9 cellular contexts compared by ENCODE assay signal in genomic region chr9:89313842-89314241, GRCh38. TPM values are rescaled to one million over a fixed set of nuclear protein-coding genes. Genes with fewer than 3 reads are reported as not detected.
DNase-seq lines count a peak whose midpoint lies in the region; ATAC-seq, FAIRE-seq and TF ChIP-seq lines count a peak whose summit lies in the region.
"Had no signal": no experiment of that assay in that cellular context is flagged by ENCODE, and none has a peak within 500 bp of the region (broad histone marks: within the 10 kb centered on the region; RNA-seq: fewer than 3 reads in every experiment).

No MANE protein-coding gene starts in this region.

- H3K27me3 Mint-ChIP-seq in naive thymus-derived CD8-positive, alpha-beta T cell: peaks cover 0 to 4% (median 0%) of the 10 kb centered on the region in 5 donors

- no peak overlapping the region for H3K4me3 Mint-ChIP-seq in naive thymus-derived CD8-positive, alpha-beta T cell

- FAIRE-seq in A549 (lab: Jason Lieb, UNC): no peak

- H3K4me2 ChIP-seq in A549: peak overlapping the region; percentile 96

- no peaks in the 10 kb centered on the region for H3K9me3 Mint-ChIP-seq in naive thymus-derived CD8-positive, alpha-beta T cell

- peaks cover 11 to 57% (median 30%) of the 10 kb centered on the region in 4 donors for H3K4me1 Mint-ChIP-seq in naive thymus-derived CD8-positive, alpha-beta T cell

- no peaks in the 10 kb centered on the region for H3K9me3 ChIP-seq in A549

- TF ChIP-seq CTCF in A549 (IDR thresholded peaks at IDR 0.05) (no peak), GM12865 (IDR thresholded peaks at IDR 0.05; ENCODE audit: insufficient read depth, low read depth, low read length, missing control alignments) (no peak)

- no peak overlapping the region for H3K27ac Mint-ChIP-seq in naive thymus-derived CD8-positive, alpha-beta T cell

- no peak for TF ChIP-seq RAD21 in A549 (conservative IDR thresholded peaks at IDR 0.05 in 1 of 2, IDR thresholded peaks at IDR 0.05 in 1 of 2)

- POLR2A ChIA-PET in A549 (lab: Yijun Ruan, JAX): no interaction called here
- POLR2A ChIA-PET in naive thymus-derived CD8-positive, alpha-beta T cell (lab: Charles Lee): no interaction called here

- 17% methylated on average over 1 of the region's 1 CpG for WGBS in A549 (ENCODE audit: missing lambda C conversion rate)

- CTCF ChIA-PET in A549 (lab: Yijun Ruan, JAX): no interaction called here

- peak overlapping the region; percentile 98 for H3K4me3 ChIP-seq in A549
- H3K4me3 ChIP-seq in GM12865 (ENCODE audit: low read depth, low read length): peak overlapping the region; percentile 79

- H3K36me3 Mint-ChIP-seq in naive thymus-derived CD8-positive, alpha-beta T cell: peaks cover 0 to 4% (median 4%) of the 10 kb centered on the region in 3 donors

- no peak for TF ChIP-seq POLR2A in A549 (IDR thresholded peaks at IDR 0.05; ENCODE audit: low read length)

- DNase-seq in A549 (ENCODE audit: low read depth in 1 of 2, low spot score in 1 of 2) (no peak), GM12865 (ENCODE audit: low read depth) (no peak), RPMI7951 (ENCODE audit: low read depth) (peak; percentile 14), epithelial cell of prostate (ENCODE audit: low read depth, low spot score) (no peak), NCI-H226 (no peak)
- no peak for DNase-seq in NK-92 treated with Interleukin-12 subunit alpha and Interleukin-12 subunit beta, amount 100 ng/mL, for 24 hours (lab: John Stamatoyannopoulos, UW)
- DNase-seq in naive thymus-derived CD8-positive, alpha-beta T cell: no peak
- DNase-seq: NCI-H345 had no signal

- peaks cover 50% of the 10 kb centered on the region for H3K4me1 ChIP-seq in A549

- TF ChIP-seq EP300 in A549 (IDR thresholded peaks at IDR 0.05): no peak

- H3K27ac ChIP-seq in A549: peak overlapping the region; percentile 63 to 95; a peak in 5 of 6 replicates
- H3K27ac ChIP-seq in epithelial cell of prostate: peak overlapping the region; percentile 98

- ATAC-seq in A549 (no peak), HG03045 (IDR thresholded peaks at IDR 0.05; ENCODE audit: unreplicated experiment) (no peak)
- no peak for ATAC-seq in naive thymus-derived CD8-positive, alpha-beta T cell

TF ChIP-seq in A549, 52 proteins besides CTCF, POLR2A, EP300 and RAD21:
- TF ChIP-seq USF2 (IDR thresholded peaks at IDR 0.05) (no peak), HDAC2 (IDR thresholded peaks at IDR 0.05) (no peak), HMGXB4 (CRISPR knock-in tag; IDR thresholded peaks at IDR 0.05; ENCODE audit: borderline replicate concordance) (0 out of 2 replicates have a peak, but pooled peaks have one; percentile 10), CEBPB (IDR thresholded peaks at IDR 0.05) (no peak), ELK1 (IDR thresholded peaks at IDR 0.05; ENCODE audit: low read depth, low read length) (no peak), FOXS1 (CRISPR knock-in tag; IDR thresholded peaks at IDR 0.05) (no peak), TP53 (CRISPR knock-in tag; IDR thresholded peaks at IDR 0.05) (peak; percentile 45; the same call in 1 of the 2 replicates), TFCP2L1 (CRISPR knock-in tag; IDR thresholded peaks at IDR 0.05) (no peak), EHMT2 (IDR thresholded peaks at IDR 0.05; ENCODE audit: low read depth) (no peak), PHF8 (IDR thresholded peaks at IDR 0.05; ENCODE audit: borderline replicate concordance, low read depth) (no peak), NPAS2 (CRISPR knock-in tag; IDR thresholded peaks at IDR 0.05; ENCODE audit: borderline replicate concordance) (no peak), FOSL2 (IDR thresholded peaks at IDR 0.05) (no peak), FOSL2 (CRISPR knock-in tag; IDR thresholded peaks at IDR 0.05) (no peak), GATA3 (IDR thresholded peaks at IDR 0.05; ENCODE audit: borderline replicate concordance) (no peak), RCOR1 (IDR thresholded peaks at IDR 0.05; ENCODE audit: low read depth, low read length) (no peak)

RNA-seq across cellular contexts. Expression of gene CKS2, which starts 2.8 kb away (rescaled TPM):
- polyA plus RNA-seq in A549 (2011; rRNA removed) (475 and 515 TPM in 2 replicates), A549 (2017; fragmentation: RNase III; extraction: RNeasy Plus Mini Kit Qiagen cat#74134 plus additional on column Dnase treatment) (524 to 660 TPM (median 576 TPM) in 3 replicates)
- polyA plus RNA-seq in A549 (2012; cell fraction: cytosol; rRNA removed): 721 and 865 TPM in 2 replicates
- 162 and 283 TPM in 2 replicates for polyA plus RNA-seq in A549 (2012; cell fraction: nucleus; rRNA removed)
- polyA minus RNA-seq in A549 (2011; rRNA and poly(A)+ RNA removed): 152 and 236 TPM in 2 replicates
- 934 and 1,193 TPM in 2 replicates for total RNA-seq in RPMI7951 (2014; rRNA removed; shearing (Covaris generic))
- total RNA-seq in naive thymus-derived CD8-positive, alpha-beta T cell: 1 to 10 TPM; 4.8 to 5.3 TPM
- polyA plus RNA-seq in naive thymus-derived CD8-positive, alpha-beta T cell: 10 to 100 TPM in 1 of 3 donors, 1 to 10 TPM in 2; 7.0 to 13.6 (median 7.8) TPM

RNA-seq across cellular contexts. Expression of gene SECISBP2, which starts 4.5 kb away (rescaled TPM):
- 39.0 and 43.4 TPM in 2 replicates for polyA plus RNA-seq in A549 (2011; rRNA removed)
- 11.8 and 12.8 TPM in 2 replicates for polyA plus RNA-seq in A549 (2012; cell fraction: cytosol; rRNA removed)
- 19.3 and 30.8 TPM in 2 replicates for polyA plus RNA-seq in A549 (2012; cell fraction: nucleus; rRNA removed)
- 16.3 to 18.3 TPM (median 16.9 TPM) in 3 replicates for polyA plus RNA-seq in A549 (2017; fragmentation: RNase III; extraction: RNeasy Plus Mini Kit Qiagen cat#74134 plus additional on column Dnase treatment)
- 27.4 and 32.8 TPM in 2 replicates for polyA minus RNA-seq in A549 (2011; rRNA and poly(A)+ RNA removed)
- 10.0 and 11.1 TPM in 2 replicates for total RNA-seq in RPMI7951 (2014; rRNA removed; shearing (Covaris generic))
- total RNA-seq in naive thymus-derived CD8-positive, alpha-beta T cell: 100 to 1,000 TPM; 105 to 112 TPM
- polyA plus RNA-seq in naive thymus-derived CD8-positive, alpha-beta T cell: 10 to 100 TPM; 19.6 to 27.9 (median 21.2) TPM

Comparison
In these comparisons a context has a peak if more than half of its experiments do, and no peak if none do; other contexts are left out.
1. RNA of gene CKS2, which starts 2.8 kb away (total RNA-seq): 934 to 1,193 TPM in RPMI7951; 4.8 to 5.3 TPM in naive thymus-derived CD8-positive, alpha-beta T cell; every median in the first group is over 100 times any median in the second.